In the genomic region with DNA sequence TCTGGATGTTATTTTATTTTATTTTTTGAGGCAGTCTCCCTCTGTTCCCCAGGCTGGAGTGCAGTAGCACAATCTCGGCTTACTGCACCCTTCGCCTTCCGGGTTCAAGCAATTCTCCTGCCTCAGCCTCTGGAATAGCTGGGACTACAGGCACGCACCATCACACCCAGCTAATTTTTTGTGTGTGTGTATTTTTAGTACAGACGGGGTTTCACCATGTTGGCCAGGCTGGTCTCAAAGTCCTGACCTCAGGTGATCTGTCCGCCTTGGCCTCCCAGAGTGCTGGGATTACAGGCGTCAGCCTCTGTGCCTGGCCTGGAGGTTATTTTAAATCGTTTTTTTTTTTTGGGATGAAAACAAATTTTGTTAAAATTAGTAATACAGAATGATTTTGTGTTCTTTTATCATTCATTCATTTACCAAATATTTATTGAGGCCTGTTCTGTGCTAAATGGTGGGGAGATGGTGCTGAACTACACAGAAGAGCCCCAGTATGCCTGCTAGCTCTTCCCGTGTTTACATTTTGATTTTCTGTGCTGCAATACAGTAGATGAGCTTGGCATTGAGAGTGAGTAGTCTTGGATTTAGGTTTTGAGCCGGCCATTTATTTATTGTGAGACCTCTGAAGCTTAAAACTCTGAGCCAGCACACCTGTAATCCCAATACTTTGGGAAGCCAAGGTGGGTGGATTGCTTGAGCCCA, we compare ENCODE assay signal across 1 cellular context.
TF ChIP-seq lines count a peak whose summit lies in the region.

No MANE protein-coding gene starts in this region.

TF ChIP-seq in HepG2, 621 proteins besides CTCF, POLR2A, EP300 and RAD21 (continues in another document):
- TF ChIP-seq, protein P1, sequence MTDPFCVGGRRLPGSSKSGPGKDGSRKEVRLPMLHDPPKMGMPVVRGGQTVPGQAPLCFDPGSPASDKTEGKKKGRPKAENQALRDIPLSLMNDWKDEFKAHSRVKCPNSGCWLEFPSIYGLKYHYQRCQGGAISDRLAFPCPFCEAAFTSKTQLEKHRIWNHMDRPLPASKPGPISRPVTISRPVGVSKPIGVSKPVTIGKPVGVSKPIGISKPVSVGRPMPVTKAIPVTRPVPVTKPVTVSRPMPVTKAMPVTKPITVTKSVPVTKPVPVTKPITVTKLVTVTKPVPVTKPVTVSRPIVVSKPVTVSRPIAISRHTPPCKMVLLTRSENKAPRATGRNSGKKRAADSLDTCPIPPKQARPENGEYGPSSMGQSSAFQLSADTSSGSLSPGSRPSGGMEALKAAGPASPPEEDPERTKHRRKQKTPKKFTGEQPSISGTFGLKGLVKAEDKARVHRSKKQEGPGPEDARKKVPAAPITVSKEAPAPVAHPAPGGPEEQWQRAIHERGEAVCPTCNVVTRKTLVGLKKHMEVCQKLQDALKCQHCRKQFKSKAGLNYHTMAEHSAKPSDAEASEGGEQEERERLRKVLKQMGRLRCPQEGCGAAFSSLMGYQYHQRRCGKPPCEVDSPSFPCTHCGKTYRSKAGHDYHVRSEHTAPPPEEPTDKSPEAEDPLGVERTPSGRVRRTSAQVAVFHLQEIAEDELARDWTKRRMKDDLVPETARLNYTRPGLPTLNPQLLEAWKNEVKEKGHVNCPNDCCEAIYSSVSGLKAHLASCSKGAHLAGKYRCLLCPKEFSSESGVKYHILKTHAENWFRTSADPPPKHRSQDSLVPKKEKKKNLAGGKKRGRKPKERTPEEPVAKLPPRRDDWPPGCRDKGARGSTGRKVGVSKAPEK (CRISPR knock-in tag; IDR thresholded peaks at IDR 0.05; ENCODE audit: borderline replicate concordance) = no peak
- peak; percentile 81 for TF ChIP-seq RXRB (CRISPR knock-in tag; IDR thresholded peaks at IDR 0.05; ENCODE audit: borderline replicate concordance)
- TF ChIP-seq ZNF232 (CRISPR knock-in tag; IDR thresholded peaks at IDR 0.05; ENCODE audit: borderline replicate concordance) = 0 out of 2 replicates have a peak, but pooled peaks have one; percentile 25
- TF ChIP-seq, protein P2, sequence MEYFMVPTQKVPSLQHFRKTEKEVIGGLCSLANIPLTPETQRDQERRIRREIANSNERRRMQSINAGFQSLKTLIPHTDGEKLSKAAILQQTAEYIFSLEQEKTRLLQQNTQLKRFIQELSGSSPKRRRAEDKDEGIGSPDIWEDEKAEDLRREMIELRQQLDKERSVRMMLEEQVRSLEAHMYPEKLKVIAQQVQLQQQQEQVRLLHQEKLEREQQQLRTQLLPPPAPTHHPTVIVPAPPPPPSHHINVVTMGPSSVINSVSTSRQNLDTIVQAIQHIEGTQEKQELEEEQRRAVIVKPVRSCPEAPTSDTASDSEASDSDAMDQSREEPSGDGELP (IDR thresholded peaks at IDR 0.05; ENCODE audit: borderline replicate concordance, low read depth) = peak; percentile 42; the same call in 1 of the 2 replicates
- TF ChIP-seq U2AF2 (IDR thresholded peaks at IDR 0.05; ENCODE audit: low read depth, low read length) = no peak
- no peak for TF ChIP-seq PRPF4 (IDR thresholded peaks at IDR 0.05; ENCODE audit: low read depth, low read length, poor library complexity, severe bottlenecking)
- peak; percentile 77 for TF ChIP-seq HNF4A (CRISPR knock-in tag; IDR thresholded peaks at IDR 0.05)
- TF ChIP-seq HOXA3 (CRISPR knock-in tag; IDR thresholded peaks at IDR 0.05) = 0 out of 2 replicates have a peak, but pooled peaks have one; percentile 43
- peak; percentile 63 for TF ChIP-seq ZNF121 (CRISPR knock-in tag; IDR thresholded peaks at IDR 0.05)
- peak; percentile 41; the same call in 1 of the 2 replicates for TF ChIP-seq KMT2A (CRISPR knock-in tag; IDR thresholded peaks at IDR 0.05)
- TF ChIP-seq NAIF1 (CRISPR knock-in tag; IDR thresholded peaks at IDR 0.05; ENCODE audit: borderline replicate concordance) = no peak
- TF ChIP-seq CEBPB (IDR thresholded peaks at IDR 0.05; ENCODE audit: borderline replicate concordance, low read depth, low read length) = peak; percentile 26; the same call in 1 of the 2 replicates
- TF ChIP-seq, protein P3, sequence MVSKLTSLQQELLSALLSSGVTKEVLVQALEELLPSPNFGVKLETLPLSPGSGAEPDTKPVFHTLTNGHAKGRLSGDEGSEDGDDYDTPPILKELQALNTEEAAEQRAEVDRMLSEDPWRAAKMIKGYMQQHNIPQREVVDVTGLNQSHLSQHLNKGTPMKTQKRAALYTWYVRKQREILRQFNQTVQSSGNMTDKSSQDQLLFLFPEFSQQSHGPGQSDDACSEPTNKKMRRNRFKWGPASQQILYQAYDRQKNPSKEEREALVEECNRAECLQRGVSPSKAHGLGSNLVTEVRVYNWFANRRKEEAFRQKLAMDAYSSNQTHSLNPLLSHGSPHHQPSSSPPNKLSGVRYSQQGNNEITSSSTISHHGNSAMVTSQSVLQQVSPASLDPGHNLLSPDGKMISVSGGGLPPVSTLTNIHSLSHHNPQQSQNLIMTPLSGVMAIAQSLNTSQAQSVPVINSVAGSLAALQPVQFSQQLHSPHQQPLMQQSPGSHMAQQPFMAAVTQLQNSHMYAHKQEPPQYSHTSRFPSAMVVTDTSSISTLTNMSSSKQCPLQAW (CRISPR knock-in tag; IDR thresholded peaks at IDR 0.05) = no peak
- TF ChIP-seq ZNF343 (CRISPR knock-in tag; IDR thresholded peaks at IDR 0.05) = no peak
- no peak for TF ChIP-seq MAZ (IDR thresholded peaks at IDR 0.05; ENCODE audit: borderline replicate concordance, low read depth, low read length)
- no peak for TF ChIP-seq MAZ (CRISPR knock-in tag; IDR thresholded peaks at IDR 0.05; ENCODE audit: low read depth)
- TF ChIP-seq ZKSCAN1 (IDR thresholded peaks at IDR 0.05; ENCODE audit: low read length) = no peak
- TF ChIP-seq MED1 (CRISPR knock-in tag; IDR thresholded peaks at IDR 0.05) = peak; percentile 33; the same call in 1 of the 2 replicates
- TF ChIP-seq IRX3 (CRISPR knock-in tag; IDR thresholded peaks at IDR 0.05; ENCODE audit: borderline replicate concordance, low read depth) = no peak
- TF ChIP-seq SOX6 (IDR thresholded peaks at IDR 0.05) = no peak
- peak; percentile 37 for TF ChIP-seq SOX6 (CRISPR knock-in tag; IDR thresholded peaks at IDR 0.05)
- peak; percentile 41; the same call in 1 of the 2 replicates for TF ChIP-seq GATAD2A (CRISPR knock-in tag; IDR thresholded peaks at IDR 0.05)
- no peak for TF ChIP-seq HDAC2 (CRISPR knock-in tag; IDR thresholded peaks at IDR 0.05)
- no peak for TF ChIP-seq HNRNPH1 (optimal IDR thresholded peaks at IDR 0.05; ENCODE audit: low read depth, low read length)
- no peak for TF ChIP-seq ZFX (CRISPR knock-in tag; IDR thresholded peaks at IDR 0.05; ENCODE audit: low read depth)
- 0 out of 2 replicates have a peak, but pooled peaks have one; percentile 25 for TF ChIP-seq HMG20B (CRISPR knock-in tag; conservative IDR thresholded peaks at IDR 0.05)
- no peak for TF ChIP-seq ZNF33A (CRISPR knock-in tag; IDR thresholded peaks at IDR 0.05; ENCODE audit: borderline replicate concordance)
- 0 out of 2 replicates have a peak, but pooled peaks have one; percentile 25 for TF ChIP-seq ZFY (CRISPR knock-in tag; IDR thresholded peaks at IDR 0.05)
- TF ChIP-seq, protein P4, sequence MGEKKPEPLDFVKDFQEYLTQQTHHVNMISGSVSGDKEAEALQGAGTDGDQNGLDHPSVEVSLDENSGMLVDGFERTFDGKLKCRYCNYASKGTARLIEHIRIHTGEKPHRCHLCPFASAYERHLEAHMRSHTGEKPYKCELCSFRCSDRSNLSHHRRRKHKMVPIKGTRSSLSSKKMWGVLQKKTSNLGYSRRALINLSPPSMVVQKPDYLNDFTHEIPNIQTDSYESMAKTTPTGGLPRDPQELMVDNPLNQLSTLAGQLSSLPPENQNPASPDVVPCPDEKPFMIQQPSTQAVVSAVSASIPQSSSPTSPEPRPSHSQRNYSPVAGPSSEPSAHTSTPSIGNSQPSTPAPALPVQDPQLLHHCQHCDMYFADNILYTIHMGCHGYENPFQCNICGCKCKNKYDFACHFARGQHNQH (CRISPR knock-in tag; IDR thresholded peaks at IDR 0.05) = 0 out of 2 replicates have a peak, but pooled peaks have one; percentile 36
- TF ChIP-seq ZNF24 (IDR thresholded peaks at IDR 0.05) = no peak
- TF ChIP-seq KLF6 (CRISPR knock-in tag; IDR thresholded peaks at IDR 0.05) = no peak
- peak; percentile 97 for TF ChIP-seq MEF2D (CRISPR knock-in tag; IDR thresholded peaks at IDR 0.05)
- peak; percentile 83 for TF ChIP-seq RXRA (CRISPR knock-in tag; IDR thresholded peaks at IDR 0.05)
- no peak for TF ChIP-seq ZNF501 (CRISPR knock-in tag; IDR thresholded peaks at IDR 0.05)
- TF ChIP-seq ZNF766 (CRISPR knock-in tag; IDR thresholded peaks at IDR 0.05; ENCODE audit: borderline replicate concordance) = no peak
- no peak for TF ChIP-seq MED13 (CRISPR knock-in tag; IDR thresholded peaks at IDR 0.05)
- TF ChIP-seq TBX2 (CRISPR knock-in tag; IDR thresholded peaks at IDR 0.05; ENCODE audit: borderline replicate concordance) = 0 out of 2 replicates have a peak, but pooled peaks have one; percentile 13
- TF ChIP-seq ZNF644 (CRISPR knock-in tag; IDR thresholded peaks at IDR 0.05; ENCODE audit: low read depth) = peak; percentile 47; the same call in 1 of the 2 replicates
- no peak for TF ChIP-seq REXO4 (CRISPR knock-in tag; IDR thresholded peaks at IDR 0.05; ENCODE audit: borderline replicate concordance)
- no peak for TF ChIP-seq SALL2 (CRISPR knock-in tag; IDR thresholded peaks at IDR 0.05)
- TF ChIP-seq, protein P5, sequence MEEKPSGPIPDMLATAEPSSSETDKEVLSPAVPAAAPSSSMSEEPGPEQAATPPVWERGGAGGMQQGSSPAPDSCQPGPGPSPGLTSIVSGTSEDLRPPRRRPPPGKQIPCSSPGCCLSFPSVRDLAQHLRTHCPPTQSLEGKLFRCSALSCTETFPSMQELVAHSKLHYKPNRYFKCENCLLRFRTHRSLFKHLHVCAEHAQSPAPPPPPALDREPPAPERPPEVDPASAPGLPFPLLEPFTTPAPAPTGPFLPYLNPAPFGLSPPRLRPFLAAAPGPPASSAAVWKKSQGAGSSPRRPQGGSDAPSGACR (CRISPR knock-in tag; IDR thresholded peaks at IDR 0.05) = no peak
- TF ChIP-seq SYNCRIP (IDR thresholded peaks at IDR 0.05; ENCODE audit: insufficient read depth, low read depth, low read length) = no peak
- peak; percentile 60 for TF ChIP-seq SALL1 (CRISPR knock-in tag; IDR thresholded peaks at IDR 0.05)
- TF ChIP-seq, protein P6, sequence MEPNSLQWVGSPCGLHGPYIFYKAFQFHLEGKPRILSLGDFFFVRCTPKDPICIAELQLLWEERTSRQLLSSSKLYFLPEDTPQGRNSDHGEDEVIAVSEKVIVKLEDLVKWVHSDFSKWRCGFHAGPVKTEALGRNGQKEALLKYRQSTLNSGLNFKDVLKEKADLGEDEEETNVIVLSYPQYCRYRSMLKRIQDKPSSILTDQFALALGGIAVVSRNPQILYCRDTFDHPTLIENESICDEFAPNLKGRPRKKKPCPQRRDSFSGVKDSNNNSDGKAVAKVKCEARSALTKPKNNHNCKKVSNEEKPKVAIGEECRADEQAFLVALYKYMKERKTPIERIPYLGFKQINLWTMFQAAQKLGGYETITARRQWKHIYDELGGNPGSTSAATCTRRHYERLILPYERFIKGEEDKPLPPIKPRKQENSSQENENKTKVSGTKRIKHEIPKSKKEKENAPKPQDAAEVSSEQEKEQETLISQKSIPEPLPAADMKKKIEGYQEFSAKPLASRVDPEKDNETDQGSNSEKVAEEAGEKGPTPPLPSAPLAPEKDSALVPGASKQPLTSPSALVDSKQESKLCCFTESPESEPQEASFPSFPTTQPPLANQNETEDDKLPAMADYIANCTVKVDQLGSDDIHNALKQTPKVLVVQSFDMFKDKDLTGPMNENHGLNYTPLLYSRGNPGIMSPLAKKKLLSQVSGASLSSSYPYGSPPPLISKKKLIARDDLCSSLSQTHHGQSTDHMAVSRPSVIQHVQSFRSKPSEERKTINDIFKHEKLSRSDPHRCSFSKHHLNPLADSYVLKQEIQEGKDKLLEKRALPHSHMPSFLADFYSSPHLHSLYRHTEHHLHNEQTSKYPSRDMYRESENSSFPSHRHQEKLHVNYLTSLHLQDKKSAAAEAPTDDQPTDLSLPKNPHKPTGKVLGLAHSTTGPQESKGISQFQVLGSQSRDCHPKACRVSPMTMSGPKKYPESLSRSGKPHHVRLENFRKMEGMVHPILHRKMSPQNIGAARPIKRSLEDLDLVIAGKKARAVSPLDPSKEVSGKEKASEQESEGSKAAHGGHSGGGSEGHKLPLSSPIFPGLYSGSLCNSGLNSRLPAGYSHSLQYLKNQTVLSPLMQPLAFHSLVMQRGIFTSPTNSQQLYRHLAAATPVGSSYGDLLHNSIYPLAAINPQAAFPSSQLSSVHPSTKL (CRISPR knock-in tag; IDR thresholded peaks at IDR 0.05) = peak; percentile 71
- no peak for TF ChIP-seq PTBP1 (IDR thresholded peaks at IDR 0.05; ENCODE audit: low read depth, low read length, poor library complexity, severe bottlenecking)
- TF ChIP-seq NFIB (CRISPR knock-in tag; IDR thresholded peaks at IDR 0.05; ENCODE audit: borderline replicate concordance) = no peak
- TF ChIP-seq, protein P7, sequence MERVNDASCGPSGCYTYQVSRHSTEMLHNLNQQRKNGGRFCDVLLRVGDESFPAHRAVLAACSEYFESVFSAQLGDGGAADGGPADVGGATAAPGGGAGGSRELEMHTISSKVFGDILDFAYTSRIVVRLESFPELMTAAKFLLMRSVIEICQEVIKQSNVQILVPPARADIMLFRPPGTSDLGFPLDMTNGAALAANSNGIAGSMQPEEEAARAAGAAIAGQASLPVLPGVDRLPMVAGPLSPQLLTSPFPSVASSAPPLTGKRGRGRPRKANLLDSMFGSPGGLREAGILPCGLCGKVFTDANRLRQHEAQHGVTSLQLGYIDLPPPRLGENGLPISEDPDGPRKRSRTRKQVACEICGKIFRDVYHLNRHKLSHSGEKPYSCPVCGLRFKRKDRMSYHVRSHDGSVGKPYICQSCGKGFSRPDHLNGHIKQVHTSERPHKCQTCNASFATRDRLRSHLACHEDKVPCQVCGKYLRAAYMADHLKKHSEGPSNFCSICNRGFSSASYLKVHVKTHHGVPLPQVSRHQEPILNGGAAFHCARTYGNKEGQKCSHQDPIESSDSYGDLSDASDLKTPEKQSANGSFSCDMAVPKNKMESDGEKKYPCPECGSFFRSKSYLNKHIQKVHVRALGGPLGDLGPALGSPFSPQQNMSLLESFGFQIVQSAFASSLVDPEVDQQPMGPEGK (CRISPR knock-in tag; IDR thresholded peaks at IDR 0.05) = no peak
- TF ChIP-seq ZBTB21 (CRISPR knock-in tag; IDR thresholded peaks at IDR 0.05) = no peak
- TF ChIP-seq, protein P8, sequence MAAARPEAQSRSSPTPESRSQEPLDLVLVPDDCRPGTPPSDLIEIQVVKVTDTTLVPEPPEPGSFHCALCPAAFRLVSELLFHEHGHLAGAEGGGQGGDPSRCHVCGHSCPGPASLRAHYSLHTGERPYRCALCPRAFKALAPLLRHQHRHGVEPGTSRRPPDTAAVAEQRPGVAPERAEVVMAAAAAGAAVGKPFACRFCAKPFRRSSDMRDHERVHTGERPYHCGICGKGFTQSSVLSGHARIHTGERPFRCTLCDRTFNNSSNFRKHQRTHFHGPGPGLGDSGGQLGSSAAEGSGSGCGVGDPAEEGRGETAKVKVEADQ (CRISPR knock-in tag; IDR thresholded peaks at IDR 0.05; ENCODE audit: borderline replicate concordance) = no peak
- TF ChIP-seq ZNF678 (CRISPR knock-in tag; IDR thresholded peaks at IDR 0.05) = no peak
- TF ChIP-seq ZNF138 (CRISPR knock-in tag; IDR thresholded peaks at IDR 0.05; ENCODE audit: low read depth) = no peak
- TF ChIP-seq ZNF761 (CRISPR knock-in tag; conservative IDR thresholded peaks at IDR 0.05) = no peak
- no peak for TF ChIP-seq MAFK (conservative IDR thresholded peaks at IDR 0.05 in 1 of 2, IDR thresholded peaks at IDR 0.05 in 1 of 2; ENCODE audit: low read length in 2 of 2)
